In genomic region chr2:29613792-29614266, GRCh38 we compare ENCODE assay signal across 2 cellular contexts.
A peak's percentile ranks its signal among the peaks of the same experiment; 100 is the strongest.
TF ChIP-seq lines count a peak whose summit lies in the region.

No MANE protein-coding gene starts in this region.

TF ChIP-seq in GM23338, 12 proteins besides CTCF, POLR2A, EP300 and RAD21 (continued from another document):
- TF ChIP-seq REST (IDR thresholded peaks at IDR 0.05; ENCODE audit: unreplicated experiment) (no peak), NANOG (IDR thresholded peaks at IDR 0.05; ENCODE audit: borderline replicate concordance) (no peak), POLR2AphosphoS5 (IDR thresholded peaks at IDR 0.05; ENCODE audit: low read depth) (no peak), ZNF114 (CRISPR knock-in tag; IDR thresholded peaks at IDR 0.05) (no peak), ZNF462 (CRISPR knock-in tag; IDR thresholded peaks at IDR 0.05) (no peak), EZH2phosphoT487 (IDR thresholded peaks at IDR 0.05; ENCODE audit: unreplicated experiment) (no peak), CREB1 (CRISPR knock-in tag; IDR thresholded peaks at IDR 0.05; ENCODE audit: low read depth) (no peak), JUNB (IDR thresholded peaks at IDR 0.05; ENCODE audit: unreplicated experiment) (no peak)

TF ChIP-seq in SK-N-SH treated with all-trans-retinoic acid at 6 μM for 48 hours, 23 proteins besides CTCF, POLR2A, EP300 and RAD21 (continued from another document):
- TF ChIP-seq, protein P1, sequence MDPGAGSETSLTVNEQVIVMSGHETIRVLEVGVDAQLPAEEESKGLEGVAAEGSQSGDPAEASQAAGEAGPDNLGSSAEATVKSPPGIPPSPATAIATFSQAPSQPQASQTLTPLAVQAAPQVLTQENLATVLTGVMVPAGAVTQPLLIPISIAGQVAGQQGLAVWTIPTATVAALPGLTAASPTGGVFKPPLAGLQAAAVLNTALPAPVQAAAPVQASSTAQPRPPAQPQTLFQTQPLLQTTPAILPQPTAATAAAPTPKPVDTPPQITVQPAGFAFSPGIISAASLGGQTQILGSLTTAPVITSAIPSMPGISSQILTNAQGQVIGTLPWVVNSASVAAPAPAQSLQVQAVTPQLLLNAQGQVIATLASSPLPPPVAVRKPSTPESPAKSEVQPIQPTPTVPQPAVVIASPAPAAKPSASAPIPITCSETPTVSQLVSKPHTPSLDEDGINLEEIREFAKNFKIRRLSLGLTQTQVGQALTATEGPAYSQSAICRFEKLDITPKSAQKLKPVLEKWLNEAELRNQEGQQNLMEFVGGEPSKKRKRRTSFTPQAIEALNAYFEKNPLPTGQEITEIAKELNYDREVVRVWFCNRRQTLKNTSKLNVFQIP (CRISPR knock-in tag; IDR thresholded peaks at IDR 0.05; ENCODE audit: borderline replicate concordance, low read depth): no peak
- TF ChIP-seq GLIS3 (CRISPR knock-in tag; IDR thresholded peaks at IDR 0.05) (no peak), TCF4 (CRISPR knock-in tag; IDR thresholded peaks at IDR 0.05; ENCODE audit: borderline replicate concordance) (peak; percentile 98), ZC3H10 (CRISPR knock-in tag; IDR thresholded peaks at IDR 0.05) (no peak), ARNTL (CRISPR knock-in tag; IDR thresholded peaks at IDR 0.05; ENCODE audit: borderline replicate concordance, low read depth) (0 out of 2 replicates have a peak, but pooled peaks have one; percentile 3), ZNF565 (CRISPR knock-in tag; conservative IDR thresholded peaks at IDR 0.05; ENCODE audit: low read depth) (no peak), PPARA (CRISPR knock-in tag; IDR thresholded peaks at IDR 0.05; ENCODE audit: borderline replicate concordance) (peak; percentile 66; the same call in 1 of the 2 replicates), TSHZ2 (CRISPR knock-in tag; IDR thresholded peaks at IDR 0.05) (peak; percentile 99), CSDC2 (CRISPR knock-in tag; IDR thresholded peaks at IDR 0.05) (no peak; the same call in 1 of the 2 replicates)
- TF ChIP-seq, protein P2, sequence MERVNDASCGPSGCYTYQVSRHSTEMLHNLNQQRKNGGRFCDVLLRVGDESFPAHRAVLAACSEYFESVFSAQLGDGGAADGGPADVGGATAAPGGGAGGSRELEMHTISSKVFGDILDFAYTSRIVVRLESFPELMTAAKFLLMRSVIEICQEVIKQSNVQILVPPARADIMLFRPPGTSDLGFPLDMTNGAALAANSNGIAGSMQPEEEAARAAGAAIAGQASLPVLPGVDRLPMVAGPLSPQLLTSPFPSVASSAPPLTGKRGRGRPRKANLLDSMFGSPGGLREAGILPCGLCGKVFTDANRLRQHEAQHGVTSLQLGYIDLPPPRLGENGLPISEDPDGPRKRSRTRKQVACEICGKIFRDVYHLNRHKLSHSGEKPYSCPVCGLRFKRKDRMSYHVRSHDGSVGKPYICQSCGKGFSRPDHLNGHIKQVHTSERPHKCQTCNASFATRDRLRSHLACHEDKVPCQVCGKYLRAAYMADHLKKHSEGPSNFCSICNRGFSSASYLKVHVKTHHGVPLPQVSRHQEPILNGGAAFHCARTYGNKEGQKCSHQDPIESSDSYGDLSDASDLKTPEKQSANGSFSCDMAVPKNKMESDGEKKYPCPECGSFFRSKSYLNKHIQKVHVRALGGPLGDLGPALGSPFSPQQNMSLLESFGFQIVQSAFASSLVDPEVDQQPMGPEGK (CRISPR knock-in tag; IDR thresholded peaks at IDR 0.05; ENCODE audit: borderline replicate concordance): 0 out of 2 replicates have a peak, but pooled peaks have one; percentile 18
